Comparison of ENCODE assay signal across 8 cellular contexts in genomic region chr19:57916168-57916995, GRCh38. TPM values are rescaled to one million over a fixed set of nuclear protein-coding genes. Genes with fewer than 3 reads are reported as not detected.
DNase-seq lines count a peak whose midpoint lies in the region; ATAC-seq and TF ChIP-seq lines count a peak whose summit lies in the region.
"Not testable (repeated sequence)": the region's sequence is repeated elsewhere in the genome, so short reads cannot be mapped to it uniquely, and the experiment has no call there.

Gene ZNF417 (minus strand): TSS chr19:57916592. CDS start chr19:57916411, 181 bp downstream.

- TF ChIP-seq POLR2A in NB4 (IDR thresholded peaks at IDR 0.05; ENCODE audit: extremely low read depth, insufficient read length) = peak; percentile 32

- H3K27ac ChIP-seq in SK-N-SH (ENCODE audit: low read depth in 2 of 2, low read length in 1 of 2) = not testable (repeated sequence)
- H3K27ac ChIP-seq in osteoblast (ENCODE audit: low read depth, low read length) = peak within 1 kb of the TSS; percentile 75
- peak within 1 kb of the TSS; percentile 56 to 70 for H3K27ac ChIP-seq in thoracic aorta

- not testable (repeated sequence) for H3K4me1 Mint-ChIP-seq in glutamatergic neuron (ENCODE audit: low read depth, unreplicated experiment)

- H3K4me1 ChIP-seq in SK-N-SH (ENCODE audit: control insufficient read depth in 1 of 2, insufficient read depth in 2 of 2, low read depth in 1 of 2, low read length in 1 of 2) = peaks cover 0 to 10% of the 10 kb centered on the region in 2 experiments; a peak in 2 of 4 replicates
- H3K4me1 ChIP-seq in osteoblast (ENCODE audit: insufficient read depth, low read length); thoracic aorta (ENCODE audit: control insufficient read depth in 1 of 2, low read depth in 2 of 2): not testable (repeated sequence)

- peaks cover 12% of the 10 kb centered on the region for H3K9me3 Mint-ChIP-seq in glutamatergic neuron (ENCODE audit: unreplicated experiment)

- peaks cover 3 to 20% of the 10 kb centered on the region in 2 experiments for H3K36me3 ChIP-seq in SK-N-SH (replicated peaks in 1 of 2; ENCODE audit: control insufficient read depth in 1 of 2, insufficient read depth in 2 of 2, low read length in 1 of 2)
- peaks cover 14% of the 10 kb centered on the region for H3K36me3 ChIP-seq in osteoblast (ENCODE audit: insufficient read depth, low read length)
- H3K36me3 ChIP-seq in thoracic aorta = peaks cover 25% of the 10 kb centered on the region

- CTCF ChIA-PET in GM10248 (lab: Yijun Ruan, JAX) (interaction anchor here (0.9 to 1.5 kb wide), 2 partner anchors 8 to 28 kb away, joined by 3 read pairs; no protein-coding TSS in a partner anchor), SK-N-SH (lab: Yijun Ruan, JAX) (interaction anchor here (0.9 to 1.3 kb wide), 4 partner anchors 98 to 509 kb away, joined by 3 to 4 read pairs (median 3); partner anchors contain the start of gene ZNF552)

- TF ChIP-seq RAD21 in SK-N-SH (IDR thresholded peaks at IDR 0.05; ENCODE audit: low read length) = peak; percentile 28; the same call in 1 of the 2 replicates

- not testable (repeated sequence) for H3K27me3 ChIP-seq in SK-N-SH (ENCODE audit: insufficient read depth); osteoblast (ENCODE audit: insufficient read depth, low read length); thoracic aorta (replicated peaks; ENCODE audit: insufficient read depth)

- H3K27ac Mint-ChIP-seq in glutamatergic neuron (ENCODE audit: unreplicated experiment) = peak within 1 kb of the TSS; percentile 28

- H3K9me3 ChIP-seq in SK-N-SH; osteoblast (ENCODE audit: low read depth, low read length): not testable (repeated sequence)
- peaks cover 27% of the 10 kb centered on the region for H3K9me3 ChIP-seq in thoracic aorta

- H3K4me3 ChIP-seq in NB4 (ENCODE audit: low read depth, low read length) (peak within 1 kb of the TSS; percentile 85), SK-N-SH (ENCODE audit: low read depth in 2 of 2, low read length in 1 of 2) (peak within 1 kb of the TSS; percentile 78 to 92), osteoblast (ENCODE audit: insufficient read depth, low read length) (peak within 1 kb of the TSS; percentile 92), thoracic aorta (peak within 1 kb of the TSS; percentile 99)

- H4K20me1 ChIP-seq in SK-N-SH (ENCODE audit: insufficient read depth); osteoblast (ENCODE audit: insufficient read depth, low read length): not testable (repeated sequence)

- TF ChIP-seq CTCF in GM10248 (IDR thresholded peaks at IDR 0.05; ENCODE audit: control extremely low read depth, extremely low read depth, low read depth, missing control alignments) = peak; percentile 61
- peak; percentile 10 for TF ChIP-seq CTCF in NB4 (IDR thresholded peaks at IDR 0.05; ENCODE audit: low read depth, low read length)
- peak; percentile 54 for TF ChIP-seq CTCF in SK-N-SH (IDR thresholded peaks at IDR 0.05)
- not testable (repeated sequence) for TF ChIP-seq CTCF in glutamatergic neuron (IDR thresholded peaks at IDR 0.05; ENCODE audit: partially characterized antibody, unreplicated experiment); thoracic aorta (IDR thresholded peaks at IDR 0.05)
- peak; percentile 26 for TF ChIP-seq CTCF in osteoblast (IDR thresholded peaks at IDR 0.05; ENCODE audit: extremely low read depth, low read depth, low read length)

- not testable (repeated sequence) for H3F3A ChIP-seq in SK-N-SH (replicated peaks; ENCODE audit: insufficient read depth)

- H3K79me2 ChIP-seq in SK-N-SH (ENCODE audit: insufficient read depth) (peaks cover 38% of the 10 kb centered on the region), osteoblast (ENCODE audit: insufficient read depth, low read length) (peaks cover 39% of the 10 kb centered on the region)

- POLR2A ChIA-PET in GM10248 (lab: Yijun Ruan, JAX) = not testable (repeated sequence)
- POLR2A ChIA-PET in SK-N-SH (lab: Yijun Ruan, JAX) = interaction anchor here (1.0 kb wide), 2 partner anchors 27 to 102 kb away, joined by 3 read pairs; partner anchors contain the start of gene ZNF552

- 2% methylated on average over 33 of the region's 51 CpGs for WGBS in SK-N-SH (ENCODE audit: low lambda C conversion rate)

- H3K4me2 ChIP-seq in SK-N-SH (peak within 1 kb of the TSS; percentile 80), osteoblast (ENCODE audit: insufficient read depth, low read length) (peak within 1 kb of the TSS; percentile 92)

- not testable (repeated sequence) for H3K27me3 Mint-ChIP-seq in glutamatergic neuron (ENCODE audit: unreplicated experiment)

- DNase-seq in GM10248 (ENCODE audit: extremely low spot score) (peak; percentile 90), NB4 (ENCODE audit: low read depth) (peak; percentile 90), SK-N-SH (peak; percentile 90), glutamatergic neuron (peak; percentile 86), osteoblast (ENCODE audit: insufficient read length, low spot score, missing footprints) (peak; percentile 94), thoracic aorta (ENCODE audit: low spot score) (peak; percentile 52)
- DNase-seq in activated naive CD4-positive, alpha-beta T cell treated with anti-CD3 and anti-CD28 coated beads, Interleukin-2, amount 50 U/mL, for 16 hours = peak; percentile 85

- H2AFZ ChIP-seq in SK-N-SH (ENCODE audit: low read depth) (peak within 1 kb of the TSS; percentile 99), osteoblast (ENCODE audit: low read length) (peak within 1 kb of the TSS; percentile 81)

- peak within 1 kb of the TSS; percentile 92 for H3K4me3 Mint-ChIP-seq in glutamatergic neuron (ENCODE audit: unreplicated experiment)

- H3K9ac ChIP-seq in SK-N-SH = peak within 1 kb of the TSS; percentile 68

- not testable (repeated sequence) for TF ChIP-seq EP300 in SK-N-SH (IDR thresholded peaks at IDR 0.05; ENCODE audit: borderline replicate concordance in 1 of 2, low read depth in 1 of 2, low read length in 1 of 2)

- H3K36me3 Mint-ChIP-seq in glutamatergic neuron (ENCODE audit: unreplicated experiment) = peaks cover 17% of the 10 kb centered on the region

- ATAC-seq in HG02571 (IDR thresholded peaks at IDR 0.05; ENCODE audit: unreplicated experiment) (peak; percentile 97), thoracic aorta (ENCODE audit: insufficient number of reproducible peaks, low FRiP score, low read depth) (peak; percentile 99)

- not testable (repeated sequence) for H3K9me2 ChIP-seq in SK-N-SH

TF ChIP-seq in SK-N-SH, 30 proteins besides CTCF, POLR2A, EP300 and RAD21:
- TF ChIP-seq USF1 (IDR thresholded peaks at IDR 0.05; ENCODE audit: borderline replicate concordance, low read depth) (peak; percentile 27; the same call in 1 of the 2 replicates), PBX3 (IDR thresholded peaks at IDR 0.05) (peak; percentile 99), POLR2AphosphoS5 (IDR thresholded peaks at IDR 0.05; ENCODE audit: low read depth, low read length) (peak; percentile 71), CHD2 (IDR thresholded peaks at IDR 0.05; ENCODE audit: low read length, partially characterized antibody) (peak; percentile 85), MAX (IDR thresholded peaks at IDR 0.05; ENCODE audit: low read depth) (0 out of 2 replicates have a peak, but pooled peaks have one; percentile 20), YY1 (IDR thresholded peaks at IDR 0.05; ENCODE audit: low read depth) (peak; percentile 82; the same call in 1 of the 2 replicates), ELF1 (IDR thresholded peaks at IDR 0.05) (peak; percentile 89), RCOR1 (IDR thresholded peaks at IDR 0.05; ENCODE audit: low read length) (peak; percentile 35; the same call in 1 of the 2 replicates), MXI1 (IDR thresholded peaks at IDR 0.05; ENCODE audit: low read depth, low read length) (peak; percentile 58; the same call in 1 of the 2 replicates), GABPA (IDR thresholded peaks at IDR 0.05; ENCODE audit: low read depth) (peak; percentile 89)

RNA-seq across cellular contexts. Expression of gene ZNF417, which starts in this region (rescaled TPM):
- polyA plus RNA-seq in SK-N-SH (2012; rRNA removed) = 1.7 and 3.0 TPM in 2 replicates
- 1.4 TPM in 2 replicates for polyA plus RNA-seq in SK-N-SH (2012; cell fraction: cytosol; rRNA removed)
- polyA plus RNA-seq in SK-N-SH (2012; cell fraction: nucleus; rRNA removed) = 5.0 and 8.4 TPM in 2 replicates
- total RNA-seq in glutamatergic neuron (ENCODE audit: unreplicated experiment) (23.0 TPM), osteoblast (20.6 TPM in 2 replicates), thoracic aorta (10 to 100 TPM; 12.6 to 17.6 TPM)
